In genomic region chr14:55556929-55557623, GRCh38 we compare ENCODE assay signal across 9 cellular contexts. TPM values are rescaled to one million over a fixed set of nuclear protein-coding genes. Genes with fewer than 3 reads are reported as not detected.
DNase-seq lines count a peak whose midpoint lies in the region; ATAC-seq and TF ChIP-seq lines count a peak whose summit lies in the region.
"Had no signal": no experiment of that assay in that cellular context is flagged by ENCODE, and none has a peak within 500 bp of the region (broad histone marks: within the 10 kb centered on the region; RNA-seq: fewer than 3 reads in every experiment).

No MANE protein-coding gene starts in this region.

- H3K36me3 ChIP-seq in HCT116 (ENCODE audit: control insufficient read depth in 1 of 2, insufficient read depth in 2 of 2, low read length in 2 of 2), result no peaks in the 10 kb centered on the region
- H3K36me3 ChIP-seq in gastroesophageal sphincter, result no peaks in the 10 kb centered on the region

- ATAC-seq in HCT116, result peak; percentile 77
- ATAC-seq in gastroesophageal sphincter, result peak; percentile 74
- no peak for ATAC-seq in GM21360 (IDR thresholded peaks at IDR 0.05; ENCODE audit: unreplicated experiment)
- no peak for ATAC-seq in activated T-helper 17 cell treated with anti-CD3 and anti-CD28 coated beads, Interleukin-2, amount 50 U/mL, for 72 hours (replicated peaks)

- no peak overlapping the region for H3K27ac Mint-ChIP-seq in activated T-helper 17 cell treated with anti-CD3 and anti-CD28 coated beads, Interleukin-2, amount 50 U/mL, for 72 hours
- H3K27ac Mint-ChIP-seq: stimulated activated naive CD8-positive, alpha-beta T cell treated with anti-CD3 and anti-CD28 coated beads, Interleukin-15, Interleukin-2, amounts not matched to agents 100 ng/mL and 50 ng/mL, for 24 hours had no signal

- TF ChIP-seq POLR2A in HCT116 (IDR thresholded peaks at IDR 0.05; ENCODE audit: borderline replicate concordance, extremely low read depth, insufficient read depth, insufficient read length) (no peak), gastroesophageal sphincter (IDR thresholded peaks at IDR 0.05) (no peak)

- POLR2A ChIA-PET in HCT116 (lab: Charles Lee), result interaction anchor here (0.8 kb wide), 1 partner anchor 10 kb away, joined by 3 read pairs; no protein-coding TSS in a partner anchor

- H3K4me2 ChIP-seq in HCT116 (ENCODE audit: low read length), result peak overlapping the region; percentile 39

- H2AFZ ChIP-seq in HCT116 (ENCODE audit: low read depth, low read length, poor library complexity, severe bottlenecking), result no peak overlapping the region

- H3K4me3 Mint-ChIP-seq in activated T-helper 17 cell treated with anti-CD3 and anti-CD28 coated beads, Interleukin-2, amount 50 U/mL, for 72 hours, result no peak overlapping the region
- H3K4me3 Mint-ChIP-seq: stimulated activated naive CD8-positive, alpha-beta T cell treated with anti-CD3 and anti-CD28 coated beads, Interleukin-15, Interleukin-2, amounts not matched to agents 100 ng/mL and 50 ng/mL, for 24 hours had no signal

- DNase-seq in HCT116 (ENCODE audit: low read depth, low spot score) (peak; percentile 38), RKO (ENCODE audit: low spot score) (peak; percentile 37), retinal pigment epithelial cell (ENCODE audit: low read depth) (peak; percentile 98), activated T-cell treated with anti-CD3 and anti-CD28 coated beads for 4 hours (no peak), GM19238 (ENCODE audit: insufficient read length, low spot score) (no peak)

- TF ChIP-seq CTCF in HCT116 (IDR thresholded peaks at IDR 0.05 in 2 of 3, conservative IDR thresholded peaks at IDR 0.05 in 1 of 3; ENCODE audit: borderline replicate concordance in 1 of 3, insufficient read depth in 1 of 3, low read depth in 2 of 3, low read length in 2 of 3) (no peak), gastroesophageal sphincter (IDR thresholded peaks at IDR 0.05) (no peak), retinal pigment epithelial cell (conservative IDR thresholded peaks at IDR 0.05; ENCODE audit: low read depth, low read length) (no peak)

- H3K36me3 Mint-ChIP-seq in activated T-helper 17 cell treated with anti-CD3 and anti-CD28 coated beads, Interleukin-2, amount 50 U/mL, for 72 hours (ENCODE audit: low read depth), result no peaks in the 10 kb centered on the region

- H3K27ac ChIP-seq in HCT116 (ENCODE audit: low read depth, low read length), result no peak overlapping the region
- H3K27ac ChIP-seq in gastroesophageal sphincter, result no peak overlapping the region

- H3K4me1 Mint-ChIP-seq in activated T-helper 17 cell treated with anti-CD3 and anti-CD28 coated beads, Interleukin-2, amount 50 U/mL, for 72 hours, result no peaks in the 10 kb centered on the region

- H3K9ac ChIP-seq in HCT116 (ENCODE audit: low read length), result no peak overlapping the region

- RAD21 ChIA-PET in HCT116 (lab: Charles Lee; ENCODE audit: low non-redundant PET in 1 of 2, low total read pairs in 2 of 2, uncharacterized antibody in 2 of 2, unreplicated experiment in 2 of 2), result no interaction called here

- H3K9me2 ChIP-seq in HCT116 (ENCODE audit: insufficient read depth), result no peaks in the 10 kb centered on the region

- peaks cover 7 to 11% of the 10 kb centered on the region in 2 experiments for H3K4me1 ChIP-seq in HCT116 (ENCODE audit: control insufficient read depth in 1 of 2, insufficient read depth in 2 of 2, low read length in 2 of 2)
- H3K4me1 ChIP-seq in gastroesophageal sphincter, result peaks cover 0 to 16% (median 5%) of the 10 kb centered on the region in 3 donors

- H3K9me3 Mint-ChIP-seq in activated T-helper 17 cell treated with anti-CD3 and anti-CD28 coated beads, Interleukin-2, amount 50 U/mL, for 72 hours, result peaks cover 5% of the 10 kb centered on the region

- H3K27me3 ChIP-seq in HCT116 (ENCODE audit: insufficient read depth, low read length), result no peaks in the 10 kb centered on the region
- H3K27me3 ChIP-seq in gastroesophageal sphincter, result no peaks in the 10 kb centered on the region

- no peaks in the 10 kb centered on the region for H4K20me1 ChIP-seq in HCT116 (ENCODE audit: insufficient read depth)

- CTCF ChIA-PET in HCT116 (lab: Charles Lee), result no interaction called here

- H3K4me3 ChIP-seq in HCT116 (replicated peaks in 1 of 2; ENCODE audit: low read depth in 1 of 2, low read length in 2 of 2) (no peak overlapping the region), gastroesophageal sphincter (no peak overlapping the region), retinal pigment epithelial cell (ENCODE audit: low read length) (no peak overlapping the region)

- H3K9me3 ChIP-seq in HCT116 (ENCODE audit: control insufficient read depth in 1 of 2, insufficient read depth in 1 of 2, low read depth in 1 of 2, low read length in 2 of 2) (no peaks in the 10 kb centered on the region), gastroesophageal sphincter (peaks cover 0 to 8% (median 0%) of the 10 kb centered on the region in 3 donors)

- intact Hi-C loops in HCT116 (cut with micrococcal nuclease), result no loop called here

- no peak for TF ChIP-seq RAD21 in HCT116 (IDR thresholded peaks at IDR 0.05; ENCODE audit: low read depth)

- WGBS in gastroesophageal sphincter (ENCODE audit: low coverage in 1 of 2), 2 donors, result 34 to 50% methylated on average over 1 to 3 of the region's 3 CpGs

- peaks cover 4% of the 10 kb centered on the region for H3K27me3 Mint-ChIP-seq in activated T-helper 17 cell treated with anti-CD3 and anti-CD28 coated beads, Interleukin-2, amount 50 U/mL, for 72 hours
- H3K27me3 Mint-ChIP-seq: stimulated activated naive CD8-positive, alpha-beta T cell treated with anti-CD3 and anti-CD28 coated beads, Interleukin-15, Interleukin-2, amounts not matched to agents 100 ng/mL and 50 ng/mL, for 24 hours had no signal

- no peak for TF ChIP-seq EP300 in gastroesophageal sphincter (IDR thresholded peaks at IDR 0.05)

- H3K79me2 ChIP-seq in HCT116 (ENCODE audit: insufficient read depth, low read length), result no peaks in the 10 kb centered on the region

- BruUV-seq in HCT116 (replicated peaks; lab: Mats Ljungman, UMichigan), result no TSS peak

TF ChIP-seq in HCT116, 20 proteins besides CTCF, POLR2A, EP300 and RAD21:
- TF ChIP-seq EZH2phosphoT487 (IDR thresholded peaks at IDR 0.05; ENCODE audit: borderline replicate concordance), result no peak
- TF ChIP-seq, protein P1, sequence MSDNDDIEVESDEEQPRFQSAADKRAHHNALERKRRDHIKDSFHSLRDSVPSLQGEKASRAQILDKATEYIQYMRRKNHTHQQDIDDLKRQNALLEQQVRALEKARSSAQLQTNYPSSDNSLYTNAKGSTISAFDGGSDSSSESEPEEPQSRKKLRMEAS (IDR thresholded peaks at IDR 0.05), result no peak
- TF ChIP-seq, protein P2, sequence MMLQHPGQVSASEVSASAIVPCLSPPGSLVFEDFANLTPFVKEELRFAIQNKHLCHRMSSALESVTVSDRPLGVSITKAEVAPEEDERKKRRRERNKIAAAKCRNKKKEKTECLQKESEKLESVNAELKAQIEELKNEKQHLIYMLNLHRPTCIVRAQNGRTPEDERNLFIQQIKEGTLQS (IDR thresholded peaks at IDR 0.05), result no peak
- TF ChIP-seq ZFX (IDR thresholded peaks at IDR 0.05), result no peak
- TF ChIP-seq SRF (IDR thresholded peaks at IDR 0.05; ENCODE audit: low read depth), result no peak

RNA-seq across cellular contexts. Expression of gene KTN1, which starts 22.9 kb away (rescaled TPM):
- total RNA-seq in HCT116 (2021; ENCODE audit: unreplicated experiment), result 105 TPM
- 36.2 and 41.3 TPM in 2 replicates for polyA plus RNA-seq in HCT116 (2012)
- total RNA-seq in gastroesophageal sphincter, result 100 to 1,000 TPM; 144 to 204 (median 171) TPM
- 100 to 1,000 TPM in 1 of 2 donors, 10 to 100 TPM in 1; 93.7 to 154 TPM for total RNA-seq in activated T-helper 17 cell treated with anti-CD3 and anti-CD28 coated beads, Interleukin-2, amount 50 U/mL, for 72 hours

Comparison
In these comparisons a context has a peak if more than half of its experiments do, and no peak if none do; other contexts are left out.
1. ATAC-seq: peak in HCT116 (single experiment) and gastroesophageal sphincter (single experiment); none in GM21360 (single experiment) and activated T-helper 17 cell treated with anti-CD3 and anti-CD28 coated beads, Interleukin-2, amount 50 U/mL, for 72 hours (single experiment).
2. DNase-seq: peak in HCT116 (single experiment), RKO (single experiment) and retinal pigment epithelial cell (single experiment); none in activated T-cell treated with anti-CD3 and anti-CD28 coated beads for 4 hours (single experiment) and GM19238 (single experiment).